Comparison of ENCODE assay signal across 29 cellular contexts in the genomic region with DNA sequence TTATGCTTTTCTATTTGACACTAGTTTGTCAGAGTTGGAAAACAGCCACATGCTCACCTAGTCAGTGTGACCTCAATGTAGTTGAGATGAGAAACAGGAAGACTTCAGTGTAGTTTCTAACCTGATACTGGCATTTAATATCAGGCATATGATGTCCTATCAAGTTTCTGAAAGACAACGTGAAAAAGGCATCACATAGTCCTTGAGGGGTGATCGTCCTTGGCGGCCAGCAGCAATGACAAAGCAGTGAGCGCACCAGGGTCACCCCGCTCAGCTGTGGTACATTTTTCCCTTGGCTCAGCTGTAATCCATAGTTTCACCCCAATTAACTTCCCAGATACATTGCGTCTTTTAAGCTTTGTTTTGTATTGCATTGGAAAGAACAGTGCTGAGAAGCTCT. TPM values are rescaled to one million over a fixed set of nuclear protein-coding genes. Genes with fewer than 3 reads are reported as not detected.
DNase-seq lines count a peak whose midpoint lies in the region; ATAC-seq and TF ChIP-seq lines count a peak whose summit lies in the region.
"Had no signal": no experiment of that assay in that cellular context is flagged by ENCODE, and none has a peak within 500 bp of the region (broad histone marks: within the 10 kb centered on the region; RNA-seq: fewer than 3 reads in every experiment).

No MANE protein-coding gene starts in this region.

- peak overlapping the region; percentile 18 for H3K27ac Mint-ChIP-seq in activated CD4-positive, alpha-beta memory T cell treated with anti-CD3 and anti-CD28 coated beads for 36 hours
- H3K27ac Mint-ChIP-seq in activated CD4-positive, alpha-beta memory T cell treated with anti-CD3 and anti-CD28 coated beads, Interleukin-2, amount 10 ng/mL, durations not matched to agents 7 days and 5 days: no peak overlapping the region
- H3K27ac Mint-ChIP-seq in CD8-positive, alpha-beta memory T cell: peak overlapping the region in 5 of 8 donors; percentile 17 to 76 (median 24)
- H3K27ac Mint-ChIP-seq in activated naive CD8-positive, alpha-beta T cell: peak overlapping the region; percentile 34
- H3K27ac Mint-ChIP-seq in neural crest cell (ENCODE audit: unreplicated experiment) (no peak overlapping the region), neural progenitor cell (no peak overlapping the region)

- no peaks in the 10 kb centered on the region for H3K27me3 ChIP-seq in CD8-positive, alpha-beta memory T cell (ENCODE audit: insufficient read depth, low read length, poor library complexity, severe bottlenecking)
- H3K27me3 ChIP-seq in neural progenitor cell: no peaks in the 10 kb centered on the region
- H3K27me3 ChIP-seq: dorsolateral prefrontal cortex, MG63, sigmoid colon, upper lobe of left lung had no signal

- peaks cover 43% of the 10 kb centered on the region for H3K36me3 Mint-ChIP-seq in activated CD4-positive, alpha-beta memory T cell treated with anti-CD3 and anti-CD28 coated beads for 36 hours
- peaks cover 41% of the 10 kb centered on the region for H3K36me3 Mint-ChIP-seq in activated CD4-positive, alpha-beta memory T cell treated with anti-CD3 and anti-CD28 coated beads, Interleukin-2, amount 10 ng/mL, durations not matched to agents 7 days and 5 days (ENCODE audit: low read depth)
- peaks cover 0 to 41% (median 0%) of the 10 kb centered on the region in 3 donors for H3K36me3 Mint-ChIP-seq in CD8-positive, alpha-beta memory T cell
- peaks cover 19% of the 10 kb centered on the region for H3K36me3 Mint-ChIP-seq in activated naive CD8-positive, alpha-beta T cell
- H3K36me3 Mint-ChIP-seq in neural crest cell (ENCODE audit: low read depth) (peaks cover 15% of the 10 kb centered on the region), neural progenitor cell (peaks cover 17% of the 10 kb centered on the region)

- H3K9me3 Mint-ChIP-seq in activated CD4-positive, alpha-beta memory T cell treated with anti-CD3 and anti-CD28 coated beads for 36 hours: no peaks in the 10 kb centered on the region
- no peaks in the 10 kb centered on the region for H3K9me3 Mint-ChIP-seq in activated CD4-positive, alpha-beta memory T cell treated with anti-CD3 and anti-CD28 coated beads, Interleukin-2, amount 10 ng/mL, durations not matched to agents 7 days and 5 days
- no peaks in the 10 kb centered on the region for H3K9me3 Mint-ChIP-seq in CD8-positive, alpha-beta memory T cell
- no peaks in the 10 kb centered on the region for H3K9me3 Mint-ChIP-seq in activated naive CD8-positive, alpha-beta T cell (ENCODE audit: low read depth)
- no peaks in the 10 kb centered on the region for H3K9me3 Mint-ChIP-seq in neural crest cell
- H3K9me3 Mint-ChIP-seq in neural progenitor cell: no peaks in the 10 kb centered on the region

- no peaks in the 10 kb centered on the region for H3K27me3 Mint-ChIP-seq in activated CD4-positive, alpha-beta memory T cell treated with anti-CD3 and anti-CD28 coated beads for 36 hours
- H3K27me3 Mint-ChIP-seq in activated CD4-positive, alpha-beta memory T cell treated with anti-CD3 and anti-CD28 coated beads, Interleukin-2, amount 10 ng/mL, durations not matched to agents 7 days and 5 days: no peaks in the 10 kb centered on the region
- H3K27me3 Mint-ChIP-seq in CD8-positive, alpha-beta memory T cell: no peaks in the 10 kb centered on the region
- no peaks in the 10 kb centered on the region for H3K27me3 Mint-ChIP-seq in activated naive CD8-positive, alpha-beta T cell
- H3K27me3 Mint-ChIP-seq in neural crest cell (ENCODE audit: low read depth) (no peaks in the 10 kb centered on the region), neural progenitor cell (ENCODE audit: insufficient read depth, low read depth) (no peaks in the 10 kb centered on the region)

- H3K9ac ChIP-seq in neural progenitor cell: no peak overlapping the region
- H3K9ac ChIP-seq: SK-N-SH had no signal

- in situ Hi-C loops in G401 (cut with HindIII; ENCODE audit: low sequenced_read_pairs): no loop called here

- CTCF ChIA-PET in activated CD4-positive, alpha-beta memory T cell treated with anti-CD3 and anti-CD28 coated beads for 36 hours (lab: Charles Lee): no interaction called here
- CTCF ChIA-PET in activated CD4-positive, alpha-beta memory T cell treated with anti-CD3 and anti-CD28 coated beads, Interleukin-2, amount 10 ng/mL, durations not matched to agents 7 days and 5 days (lab: Charles Lee): interaction anchor here (3.2 kb wide), 1 partner anchor 11 kb away, joined by 11 read pairs; a partner anchor contains a TSS
- CTCF ChIA-PET in CD8-positive, alpha-beta memory T cell (lab: Charles Lee): no interaction called here

- H3K27ac ChIP-seq in CD8-positive, alpha-beta memory T cell (ENCODE audit: low read depth, low read length): no peak overlapping the region
- no peak overlapping the region for H3K27ac ChIP-seq in neural progenitor cell
- H3K27ac ChIP-seq: psoas muscle, sigmoid colon, upper lobe of left lung had no signal

- H3K4me2 ChIP-seq in neural progenitor cell: no peak overlapping the region
- H3K4me2 ChIP-seq: SK-N-SH had no signal

- H4K20me1 ChIP-seq in neural progenitor cell (ENCODE audit: low read depth): peaks cover 16% of the 10 kb centered on the region

- peaks cover 26% of the 10 kb centered on the region for H3F3A ChIP-seq in neural progenitor cell (ENCODE audit: low read depth)

- peaks cover 47% of the 10 kb centered on the region for H3K79me2 ChIP-seq in neural progenitor cell (ENCODE audit: low read depth)

- H3K4me3 ChIP-seq in CD8-positive, alpha-beta memory T cell (ENCODE audit: low read length): no peak overlapping the region
- H3K4me3 ChIP-seq in neural progenitor cell: no peak overlapping the region
- H3K4me3 ChIP-seq: dorsolateral prefrontal cortex, HAP-1, MG63, psoas muscle, sigmoid colon, upper lobe of left lung had no signal

- H3K4me1 ChIP-seq in CD8-positive, alpha-beta memory T cell (ENCODE audit: insufficient read depth, low read length): peaks cover 20% of the 10 kb centered on the region
- peaks cover 22% of the 10 kb centered on the region for H3K4me1 ChIP-seq in neural progenitor cell

- H3K4me1 Mint-ChIP-seq in activated CD4-positive, alpha-beta memory T cell treated with anti-CD3 and anti-CD28 coated beads for 36 hours (ENCODE audit: low read depth): peaks cover 28% of the 10 kb centered on the region
- peaks cover 26% of the 10 kb centered on the region for H3K4me1 Mint-ChIP-seq in activated CD4-positive, alpha-beta memory T cell treated with anti-CD3 and anti-CD28 coated beads, Interleukin-2, amount 10 ng/mL, durations not matched to agents 7 days and 5 days
- peaks cover 25 to 32% (median 30%) of the 10 kb centered on the region in 3 donors for H3K4me1 Mint-ChIP-seq in CD8-positive, alpha-beta memory T cell
- H3K4me1 Mint-ChIP-seq in activated naive CD8-positive, alpha-beta T cell (ENCODE audit: low read depth): peaks cover 22% of the 10 kb centered on the region
- peaks cover 16% of the 10 kb centered on the region for H3K4me1 Mint-ChIP-seq in neural crest cell
- H3K4me1 Mint-ChIP-seq in neural progenitor cell: peaks cover 17% of the 10 kb centered on the region

- intact Hi-C loops in activated CD4-positive, alpha-beta memory T cell treated with anti-CD3 and anti-CD28 coated beads for 36 hours (cut with micrococcal nuclease): loop anchor here (5.0 kb wide), 4 partner anchors 273 to 1337 kb away; a partner anchor contains a TSS

- no peak for ATAC-seq in HG02981 (IDR thresholded peaks at IDR 0.05; ENCODE audit: unreplicated experiment)
- ATAC-seq: activated CD4-positive, CD25-positive, alpha-beta regulatory T cell treated with anti-CD3 and anti-CD28 coated beads, Interleukin-2, amount 50 U/mL, for 24 hours; left ventricle myocardium superior; PC-3; psoas muscle had no signal

- H3K36me3 ChIP-seq in CD8-positive, alpha-beta memory T cell (ENCODE audit: insufficient read depth, low read length): peaks cover 4% of the 10 kb centered on the region
- peaks cover 27% of the 10 kb centered on the region for H3K36me3 ChIP-seq in neural progenitor cell

- no peak overlapping the region for H2AFZ ChIP-seq in neural progenitor cell (replicated peaks)

- POLR2A ChIA-PET in activated CD4-positive, alpha-beta memory T cell treated with anti-CD3 and anti-CD28 coated beads for 36 hours (lab: Charles Lee): interaction anchor here (1.6 kb wide), 1 partner anchor 11 kb away, joined by 8 read pairs; a partner anchor contains a TSS
- POLR2A ChIA-PET in activated CD4-positive, alpha-beta memory T cell treated with anti-CD3 and anti-CD28 coated beads, Interleukin-2, amount 10 ng/mL, durations not matched to agents 7 days and 5 days (lab: Charles Lee): interaction anchor here (1.0 to 9.0 kb wide), 2 partner anchors 10 to 70 kb away, joined by 3 to 275 read pairs; a partner anchor contains a TSS
- POLR2A ChIA-PET in CD8-positive, alpha-beta memory T cell (lab: Charles Lee): interaction anchor here (0.7 kb wide), 1 partner anchor 1314 kb away, joined by 3 read pairs; no protein-coding TSS in a partner anchor

- H3K9me3 ChIP-seq in CD8-positive, alpha-beta memory T cell (ENCODE audit: low read length): no peaks in the 10 kb centered on the region
- no peaks in the 10 kb centered on the region for H3K9me3 ChIP-seq in neural progenitor cell (ENCODE audit: low read depth)
- H3K9me3 ChIP-seq: HAP-1, MG63, psoas muscle, sigmoid colon, SK-N-SH, upper lobe of left lung had no signal

- DNase-seq in activated CD4-positive, alpha-beta memory T cell treated with anti-CD3 and anti-CD28 coated beads for 36 hours: no peak
- DNase-seq in activated CD4-positive, alpha-beta memory T cell treated with anti-CD3 and anti-CD28 coated beads, Interleukin-2, amount 10 ng/mL, durations not matched to agents 7 days and 5 days: no peak
- no peak for DNase-seq in CD8-positive, alpha-beta memory T cell
- DNase-seq in neural crest cell (ENCODE audit: low read depth, low spot score) (no peak), neural progenitor cell (ENCODE audit: low spot score) (no peak), G401 (ENCODE audit: low spot score) (no peak)
- DNase-seq: activated naive CD4-positive, alpha-beta T cell; dorsolateral prefrontal cortex; KG1; kidney; left ventricle myocardium superior; mesendoderm; MG63; NCI-H1105 treated with DMSO at 0.1 percent for 48 hours; NCI-H1930; NCI-H524 treated with DMSO at 0.1 percent for 48 hours; nucleus accumbens; PC-3; psoas muscle; sigmoid colon; SK-N-SH; stimulated activated CD4-positive, alpha-beta T cell treated with anti-CD3 and anti-CD28 coated beads, Interleukin-12 subunit alpha, Interleukin-12 subunit beta, amount 100 ng/mL, for 4 hours; stimulated activated CD4-positive, alpha-beta T cell treated with anti-CD3 and anti-CD28 coated beads, Interleukin-4, amount 100 ng/mL, for 1 hour; T-helper 2 cell; upper lobe of left lung had no signal

- no peak for TF ChIP-seq CTCF in neural crest cell (conservative IDR thresholded peaks at IDR 0.05)
- TF ChIP-seq CTCF in neural progenitor cell (IDR thresholded peaks at IDR 0.05): no peak

- no peak overlapping the region for H3K4me3 Mint-ChIP-seq in activated CD4-positive, alpha-beta memory T cell treated with anti-CD3 and anti-CD28 coated beads for 36 hours
- no peak overlapping the region for H3K4me3 Mint-ChIP-seq in activated CD4-positive, alpha-beta memory T cell treated with anti-CD3 and anti-CD28 coated beads, Interleukin-2, amount 10 ng/mL, durations not matched to agents 7 days and 5 days
- no peak overlapping the region for H3K4me3 Mint-ChIP-seq in CD8-positive, alpha-beta memory T cell
- peak overlapping the region; percentile 100 for H3K4me3 Mint-ChIP-seq in activated naive CD8-positive, alpha-beta T cell
- H3K4me3 Mint-ChIP-seq in neural crest cell (peak overlapping the region; percentile 23), neural progenitor cell (no peak overlapping the region)

RNA-seq across cellular contexts. Expression of a gene that starts 4.3 kb away (rescaled TPM):
- 100 to 1,000 TPM; 282 to 283 TPM for total RNA-seq in activated CD4-positive, alpha-beta memory T cell treated with anti-CD3 and anti-CD28 coated beads for 36 hours
- total RNA-seq in activated CD4-positive, alpha-beta memory T cell treated with anti-CD3 and anti-CD28 coated beads, Interleukin-2, amount 10 ng/mL, durations not matched to agents 7 days and 5 days: 10 to 100 TPM; 85.9 to 92.6 TPM
- total RNA-seq in CD8-positive, alpha-beta memory T cell: 100 to 1,000 TPM; 449 to 476 TPM
- polyA plus RNA-seq in CD8-positive, alpha-beta memory T cell: 141 TPM
- 186 and 203 TPM in 2 replicates for total RNA-seq in neural crest cell
- total RNA-seq in neural progenitor cell (ENCODE audit: low replicate concordance): 237 and 320 TPM in 2 replicates
- 163 and 218 TPM in 2 replicates for total RNA-seq in G401 (2014; rRNA removed; shearing (Covaris generic))

RNA-seq across cellular contexts. Expression of a gene that starts 4.9 kb away (rescaled TPM):
- total RNA-seq in activated CD4-positive, alpha-beta memory T cell treated with anti-CD3 and anti-CD28 coated beads for 36 hours: 100 to 1,000 TPM; 839 to 853 TPM
- total RNA-seq in activated CD4-positive, alpha-beta memory T cell treated with anti-CD3 and anti-CD28 coated beads, Interleukin-2, amount 10 ng/mL, durations not matched to agents 7 days and 5 days: 100 to 1,000 TPM; 227 to 229 TPM
- 1,000 to 10,000 TPM; 1,152 to 1,183 TPM for total RNA-seq in CD8-positive, alpha-beta memory T cell
- polyA plus RNA-seq in CD8-positive, alpha-beta memory T cell: 110 TPM
- total RNA-seq in neural crest cell (563 and 569 TPM in 2 replicates), neural progenitor cell (ENCODE audit: low replicate concordance) (399 and 539 TPM in 2 replicates)
- 108 and 158 TPM in 2 replicates for total RNA-seq in G401 (2014; rRNA removed; shearing (Covaris generic))

RNA-seq across cellular contexts. Expression of a gene that starts 11.4 kb away (rescaled TPM):
- 10 to 100 TPM; 18.9 to 19.5 TPM for total RNA-seq in activated CD4-positive, alpha-beta memory T cell treated with anti-CD3 and anti-CD28 coated beads for 36 hours
- 10 to 100 TPM; 23.5 to 24.8 TPM for total RNA-seq in activated CD4-positive, alpha-beta memory T cell treated with anti-CD3 and anti-CD28 coated beads, Interleukin-2, amount 10 ng/mL, durations not matched to agents 7 days and 5 days
- total RNA-seq in CD8-positive, alpha-beta memory T cell: 10 to 100 TPM; 21.9 to 26.2 TPM
- 26.1 TPM for polyA plus RNA-seq in CD8-positive, alpha-beta memory T cell
- total RNA-seq in neural crest cell (28.0 and 32.2 TPM in 2 replicates), neural progenitor cell (ENCODE audit: low replicate concordance) (55.5 and 76.7 TPM in 2 replicates)
- total RNA-seq in G401 (2014; rRNA removed; shearing (Covaris generic)): 22.6 and 34.1 TPM in 2 replicates

RNA-seq across cellular contexts. Expression of a gene that starts 51.2 kb away (rescaled TPM):
- 10 to 100 TPM; 21.5 TPM for total RNA-seq in activated CD4-positive, alpha-beta memory T cell treated with anti-CD3 and anti-CD28 coated beads for 36 hours
- 10 to 100 TPM; 22.2 to 24.4 TPM for total RNA-seq in activated CD4-positive, alpha-beta memory T cell treated with anti-CD3 and anti-CD28 coated beads, Interleukin-2, amount 10 ng/mL, durations not matched to agents 7 days and 5 days
- 10 to 100 TPM; 23.4 to 23.7 TPM for total RNA-seq in CD8-positive, alpha-beta memory T cell
- 42.6 TPM for polyA plus RNA-seq in CD8-positive, alpha-beta memory T cell
- 9.1 and 9.4 TPM in 2 replicates for total RNA-seq in neural crest cell
- total RNA-seq in neural progenitor cell (ENCODE audit: low replicate concordance): 14.0 and 20.1 TPM in 2 replicates
- total RNA-seq in G401 (2014; rRNA removed; shearing (Covaris generic)): 39.4 and 61.2 TPM in 2 replicates

Comparison
In these comparisons a context has a peak if more than half of its experiments do, and no peak if none do; other contexts are left out.
1. H3K27ac Mint-ChIP-seq: peak in activated CD4-positive, alpha-beta memory T cell treated with anti-CD3 and anti-CD28 coated beads for 36 hours (single experiment), CD8-positive, alpha-beta memory T cell (5 of 8) and activated naive CD8-positive, alpha-beta T cell (single experiment); none in activated CD4-positive, alpha-beta memory T cell treated with anti-CD3 and anti-CD28 coated beads, Interleukin-2, amount 10 ng/mL, durations not matched to agents 7 days and 5 days (single experiment), neural crest cell (single experiment) and neural progenitor cell (single experiment).
2. H3K4me3 Mint-ChIP-seq: peak in activated naive CD8-positive, alpha-beta T cell (single experiment) and neural crest cell (single experiment); none in activated CD4-positive, alpha-beta memory T cell treated with anti-CD3 and anti-CD28 coated beads for 36 hours (single experiment), activated CD4-positive, alpha-beta memory T cell treated with anti-CD3 and anti-CD28 coated beads, Interleukin-2, amount 10 ng/mL, durations not matched to agents 7 days and 5 days (single experiment), CD8-positive, alpha-beta memory T cell (0 of 7) and neural progenitor cell (single experiment).